28 cellular contexts compared by ENCODE assay signal in the genomic region with DNA sequence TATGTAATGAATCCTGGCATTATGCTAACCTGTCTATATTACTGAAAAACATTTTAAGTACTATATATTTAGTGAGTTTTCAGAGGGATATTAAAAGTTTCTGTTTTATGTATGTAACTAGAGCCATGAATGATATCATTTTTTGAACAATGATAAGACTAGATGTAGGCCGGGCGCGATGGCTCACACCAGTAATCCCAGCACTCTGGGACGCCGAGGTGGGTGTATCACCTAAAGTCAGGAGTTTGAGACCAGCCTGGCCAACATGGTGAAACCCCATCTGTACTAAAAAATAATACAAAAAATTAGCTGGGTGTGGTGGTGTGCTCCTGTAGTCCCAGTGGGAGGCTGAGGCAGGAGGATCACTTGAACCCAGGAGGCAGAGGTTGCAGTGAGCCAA.
"Had no signal": no experiment of that assay in that cellular context is flagged by ENCODE, and none has a peak within 500 bp of the region (broad histone marks: within the 10 kb centered on the region; RNA-seq: fewer than 3 reads in every experiment).

No MANE protein-coding gene starts in this region.

- H3K36me3 ChIP-seq: uterus had no signal

- DNase-seq: stimulated activated CD4-positive, alpha-beta T cell treated with anti-CD3 and anti-CD28 coated beads, Interleukin-2, amount 100 ng/mL, for 48 hours; stimulated activated CD4-positive, alpha-beta T cell treated with anti-CD3 and anti-CD28 coated beads, Interleukin-4, amount 100 ng/mL, for 1 hour; stimulated activated CD4-positive, alpha-beta T cell treated with anti-CD3 and anti-CD28 coated beads, Interleukin-4, amount 100 ng/mL, for 24 hours; stimulated activated CD4-positive, alpha-beta T cell treated with anti-CD3 and anti-CD28 coated beads, Interleukin-4, amount 100 ng/mL, for 4 hours; stimulated activated CD8-positive, alpha-beta memory T cell treated with anti-CD3 and anti-CD28 coated beads, Interleukin-4, amount 100 ng/mL, for 48 hours; stimulated activated naive B cell treated with anti-CD40 and anti-IgM and Interleukin-4, amounts not matched to agents 10 μg/mL and 1 μg/mL and 100 μg/mL, for 72 hours; stimulated activated naive CD4-positive, alpha-beta T cell; stimulated activated naive CD4-positive, alpha-beta T cell treated with Interleukin-2 at 50 U/mL for 16 hours; stimulated activated naive CD8-positive, alpha-beta T cell treated with anti-CD3 and anti-CD28 coated beads, Interleukin-15, amount 100 ng/mL, for 72 hours; stimulated activated naive CD8-positive, alpha-beta T cell treated with anti-CD3 and anti-CD28 coated beads, Interleukin-15, Interleukin-2, amounts not matched to agents 100 U/mL and 50 U/mL, for 24 hours; stomach; substantia nigra; testis; thyroid gland; tibial artery; transverse colon; trophoblast cell; upper lobe of right lung; uterus had no signal

- H3K4me3 Mint-ChIP-seq: stimulated activated effector memory CD8-positive, alpha-beta T cell treated with anti-CD3 and anti-CD28 coated beads, Interleukin-12 subunit alpha, Interleukin-12 subunit beta, amount 100 ng/mL, for 72 hours; stimulated activated memory B cell treated with anti-CD40 and anti-IgM and Interleukin-4, amounts not matched to agents 10 μg/mL and 1 μg/mL and 100 μg/mL, for 72 hours; stimulated activated naive B cell treated with anti-CD40 and anti-IgM and Interleukin-4, amounts not matched to agents 10 μg/mL and 1 μg/mL and 100 μg/mL, for 72 hours; stimulated activated naive CD8-positive, alpha-beta T cell treated with anti-CD3 and anti-CD28 coated beads, Interleukin-15, amount 100 ng/mL, for 72 hours; stimulated activated naive CD8-positive, alpha-beta T cell treated with anti-CD3 and anti-CD28 coated beads, Interleukin-15, Interleukin-2, amounts not matched to agents 100 ng/mL and 50 ng/mL, for 24 hours; type B pancreatic cell had no signal

- H3K27me3 ChIP-seq: stomach, suprapubic skin, testis, thyroid gland, tibial artery, tibial nerve, transverse colon, upper lobe of left lung, upper lobe of right lung, uterus, vagina had no signal

- H3K4me1 ChIP-seq: stomach, suprapubic skin, thyroid gland, tibial artery, transverse colon, upper lobe of left lung, upper lobe of right lung, uterus, vagina had no signal

- H3K9me3 ChIP-seq: stomach, suprapubic skin, testis, thoracic aorta, thyroid gland, tibial artery, tibial nerve, transverse colon, upper lobe of left lung, upper lobe of right lung, uterus, vagina had no signal

- H3K9me3 Mint-ChIP-seq: stimulated activated effector memory CD8-positive, alpha-beta T cell treated with anti-CD3 and anti-CD28 coated beads, Interleukin-12 subunit alpha, Interleukin-12 subunit beta, amount 100 ng/mL, for 72 hours; stimulated activated memory B cell treated with anti-CD40 and anti-IgM and Interleukin-4, amounts not matched to agents 10 μg/mL and 1 μg/mL and 100 μg/mL, for 72 hours; stimulated activated naive B cell treated with anti-CD40 and anti-IgM and Interleukin-4, amounts not matched to agents 10 μg/mL and 1 μg/mL and 100 μg/mL, for 72 hours; stimulated activated naive CD8-positive, alpha-beta T cell treated with anti-CD3 and anti-CD28 coated beads, Interleukin-15, amount 100 ng/mL, for 72 hours; stimulated activated naive CD8-positive, alpha-beta T cell treated with anti-CD3 and anti-CD28 coated beads, Interleukin-15, Interleukin-2, amounts not matched to agents 100 ng/mL and 50 ng/mL, for 24 hours; type B pancreatic cell had no signal

- H3K27ac Mint-ChIP-seq: stimulated activated effector memory CD8-positive, alpha-beta T cell treated with anti-CD3 and anti-CD28 coated beads, Interleukin-12 subunit alpha, Interleukin-12 subunit beta, amount 100 ng/mL, for 72 hours; stimulated activated memory B cell treated with anti-CD40 and anti-IgM and Interleukin-4, amounts not matched to agents 10 μg/mL and 1 μg/mL and 100 μg/mL, for 72 hours; stimulated activated naive B cell treated with anti-CD40 and anti-IgM and Interleukin-4, amounts not matched to agents 10 μg/mL and 1 μg/mL and 100 μg/mL, for 72 hours; stimulated activated naive CD8-positive, alpha-beta T cell treated with anti-CD3 and anti-CD28 coated beads, Interleukin-15, amount 100 ng/mL, for 72 hours; stimulated activated naive CD8-positive, alpha-beta T cell treated with anti-CD3 and anti-CD28 coated beads, Interleukin-15, Interleukin-2, amounts not matched to agents 100 ng/mL and 50 ng/mL, for 24 hours; type B pancreatic cell had no signal

- H3K4me3 ChIP-seq: stomach, suprapubic skin, testis, thoracic aorta, thyroid gland, tibial artery, tibial nerve, transverse colon, upper lobe of left lung, upper lobe of right lung, uterus, vagina had no signal

- H3K27me3 Mint-ChIP-seq: stimulated activated memory B cell treated with anti-CD40 and anti-IgM and Interleukin-4, amounts not matched to agents 10 μg/mL and 1 μg/mL and 100 μg/mL, for 72 hours; stimulated activated naive B cell treated with anti-CD40 and anti-IgM and Interleukin-4, amounts not matched to agents 10 μg/mL and 1 μg/mL and 100 μg/mL, for 72 hours; stimulated activated naive CD8-positive, alpha-beta T cell treated with anti-CD3 and anti-CD28 coated beads, Interleukin-15, amount 100 ng/mL, for 72 hours; stimulated activated naive CD8-positive, alpha-beta T cell treated with anti-CD3 and anti-CD28 coated beads, Interleukin-15, Interleukin-2, amounts not matched to agents 100 ng/mL and 50 ng/mL, for 24 hours; type B pancreatic cell had no signal

- ATAC-seq: stimulated activated effector memory CD8-positive, alpha-beta T cell treated with anti-CD3 and anti-CD28 coated beads, Interleukin-12 subunit alpha, Interleukin-12 subunit beta, amount 100 ng/mL, for 72 hours; stimulated activated memory B cell treated with anti-CD40 and anti-IgM and Interleukin-4, amounts not matched to agents 10 μg/mL and 1 μg/mL and 100 μg/mL, for 72 hours; stimulated activated naive B cell treated with anti-CD40 and anti-IgM and Interleukin-4, amounts not matched to agents 10 μg/mL and 1 μg/mL and 100 μg/mL, for 72 hours; stimulated activated naive CD8-positive, alpha-beta T cell treated with anti-CD3 and anti-CD28 coated beads, Interleukin-15, amount 100 ng/mL, for 72 hours; stimulated activated naive CD8-positive, alpha-beta T cell treated with anti-CD3 and anti-CD28 coated beads, Interleukin-15, Interleukin-2, amounts not matched to agents 100 U/mL and 50 U/mL, for 24 hours; upper lobe of right lung had no signal

- H3K4me1 Mint-ChIP-seq: stimulated activated effector memory CD8-positive, alpha-beta T cell treated with anti-CD3 and anti-CD28 coated beads, Interleukin-12 subunit alpha, Interleukin-12 subunit beta, amount 100 ng/mL, for 72 hours; stimulated activated naive CD8-positive, alpha-beta T cell treated with anti-CD3 and anti-CD28 coated beads, Interleukin-15, amount 100 ng/mL, for 72 hours had no signal

- H3K27ac ChIP-seq: stomach, suprapubic skin, testis, thoracic aorta, thyroid gland, tibial artery, tibial nerve, transverse colon, upper lobe of left lung, upper lobe of right lung, uterus, vagina had no signal
